ENCODE assay signal across 28 cellular contexts in the genomic region with DNA sequence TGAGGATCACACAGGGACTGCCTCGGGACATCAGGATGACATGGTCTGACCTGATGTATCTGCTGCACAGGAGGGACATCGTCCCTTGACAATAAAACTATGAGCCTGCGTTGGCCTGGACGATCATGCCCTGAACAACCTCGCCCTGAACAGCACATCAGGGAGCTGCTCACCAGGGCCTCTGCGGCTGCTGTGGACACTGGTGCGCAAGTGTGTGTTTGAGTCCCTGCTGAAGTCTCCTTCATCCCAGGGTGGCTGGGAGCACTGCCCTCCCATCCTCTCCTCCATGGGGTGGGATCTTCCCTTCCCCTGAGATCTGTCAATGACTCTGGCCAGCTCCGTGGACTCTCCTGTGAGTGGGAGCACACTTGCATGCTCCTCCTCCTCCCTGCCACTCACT.
"Had no signal": no experiment of that assay in that cellular context is flagged by ENCODE, and none has a peak within 500 bp of the region (broad histone marks: within the 10 kb centered on the region; RNA-seq: fewer than 3 reads in every experiment).

No MANE protein-coding gene starts in this region.

- H3K27ac ChIP-seq: epithelial cell of prostate, esophagus squamous epithelium, gastrocnemius medialis, heart left ventricle, lower lobe of right lung had no signal

- H3K27ac Mint-ChIP-seq: dendritic cell treated with granulocyte-macrophage colony-stimulating factor and Interleukin-4, amounts not matched to agents 40 ng/mL and 50 ng/mL, for 4 days; effector memory CD8-positive, alpha-beta T cell; endodermal cell; immature natural killer cell; mesothelial cell of epicardium; naive thymus-derived CD8-positive, alpha-beta T cell had no signal

- H3K4me3 Mint-ChIP-seq: dendritic cell treated with granulocyte-macrophage colony-stimulating factor and Interleukin-4, amounts not matched to agents 40 ng/mL and 50 ng/mL, for 4 days; effector memory CD8-positive, alpha-beta T cell; endodermal cell; immature natural killer cell; mesothelial cell of epicardium; naive B cell; naive thymus-derived CD8-positive, alpha-beta T cell had no signal

- H3K4me3 ChIP-seq: esophagus squamous epithelium, gastrocnemius medialis, heart left ventricle, lower lobe of right lung, mucosa of descending colon had no signal

- H3K4me1 Mint-ChIP-seq: endodermal cell; immature natural killer cell; mesothelial cell of epicardium; naive thymus-derived CD8-positive, alpha-beta T cell had no signal

- ATAC-seq: effector memory CD8-positive, alpha-beta T cell; esophagus mucosa; gastrocnemius medialis; heart left ventricle; left colon; left lobe of liver; left ventricle myocardium superior; lower lobe of right lung; mucosa of descending colon; naive thymus-derived CD8-positive, alpha-beta T cell had no signal

- H3K9me3 Mint-ChIP-seq: effector memory CD8-positive, alpha-beta T cell; endodermal cell; mesothelial cell of epicardium had no signal

- DNase-seq: cerebellar nuclear complex; cortex of kidney; effector CD8-positive, alpha-beta T cell; effector memory CD8-positive, alpha-beta T cell; endodermal cell; erythroblast; esophagus squamous epithelium; foreskin fibroblast; foreskin melanocyte; gastrocnemius medialis; hippocampal formation; immature natural killer cell; islet precursor cell; left colon; left ventricle myocardium superior; lower lobe of right lung; mesenchymal stem cell; naive B cell; naive thymus-derived CD8-positive, alpha-beta T cell had no signal

- H3K9me3 ChIP-seq: esophagus squamous epithelium, gastrocnemius medialis, lower lobe of right lung, mucosa of descending colon had no signal

- FAIRE-seq: colon, endometrium had no signal

- H3K36me3 ChIP-seq: esophagus squamous epithelium, gastrocnemius medialis, heart left ventricle, lower lobe of right lung had no signal

- H3K36me3 Mint-ChIP-seq: immature natural killer cell, mesothelial cell of epicardium had no signal

- H3K4me1 ChIP-seq: gastrocnemius medialis, heart left ventricle had no signal
